ENCODE assay signal across 15 cellular contexts in genomic region chr22:46750530-46750800, GRCh38. TPM values are rescaled to one million over a fixed set of nuclear protein-coding genes. Genes with fewer than 3 reads are reported as not detected.
A peak's percentile ranks its signal among the peaks of the same experiment; 100 is the strongest.
DNase-seq lines count a peak whose midpoint lies in the region; ATAC-seq, FAIRE-seq and TF ChIP-seq lines count a peak whose summit lies in the region.
"Had no signal": no experiment of that assay in that cellular context is flagged by ENCODE, and none has a peak within 500 bp of the region (broad histone marks: within the 10 kb centered on the region; RNA-seq: fewer than 3 reads in every experiment).

No MANE protein-coding gene starts in this region.

- peak; percentile 32 for DNase-seq in Right ventricle myocardium inferior (ENCODE audit: missing footprints)
- no peak for DNase-seq in Right ventricle myocardium superior
- no peak for DNase-seq in GM12878 (ENCODE audit: low read depth, low spot score)
- DNase-seq in myocyte (ENCODE audit: low read depth), result peak; percentile 27
- no peak for DNase-seq in type B pancreatic cell (ENCODE audit: extremely low spot score, unreplicated experiment)
- no peak for DNase-seq in caudate nucleus (lab: John Stamatoyannopoulos, UW)
- no peak for DNase-seq in DMS 273 (lab: John Stamatoyannopoulos, UW; ENCODE audit: unreplicated experiment)
- DNase-seq in aorta, result no peak
- DNase-seq: activated CD8-positive, alpha-beta memory T cell treated with anti-CD3 and anti-CD28 coated beads, Interleukin-2, amount 50 U/mL, for 48 hours; DMS79; effector CD8-positive, alpha-beta T cell; Karpas-422; NCI-H187 had no signal

- no peak for FAIRE-seq in GM12878 (lab: Jason Lieb, UNC)
- FAIRE-seq: urothelium cell line had no signal

- no peak for TF ChIP-seq POLR2A in GM12878 (IDR thresholded peaks at IDR 0.05; ENCODE audit: low read depth, low read length)

- H3K27me3 Mint-ChIP-seq in type B pancreatic cell, result peaks cover 20% of the 10 kb centered on the region

- no peak overlapping the region for H3K4me2 ChIP-seq in GM12878 (ENCODE audit: control insufficient read depth, insufficient read depth)

- TF ChIP-seq CTCF in GM12878 (IDR thresholded peaks at IDR 0.05 in 2 of 3, conservative IDR thresholded peaks at IDR 0.05 in 1 of 3; ENCODE audit: control insufficient read depth in 2 of 3, extremely low read depth in 1 of 3, insufficient read depth in 1 of 3, low read depth in 3 of 3, low read length in 3 of 3), result no peak
- no peak for TF ChIP-seq CTCF in type B pancreatic cell (conservative IDR thresholded peaks at IDR 0.05)

- H3K4me1 ChIP-seq in GM12878 (ENCODE audit: control insufficient read depth, insufficient read depth, low read length) (peaks cover 13% of the 10 kb centered on the region), aorta (ENCODE audit: control insufficient read depth in 1 of 2, insufficient read depth in 2 of 2, low read length in 2 of 2) (peaks cover 0 to 3% of the 10 kb centered on the region in 2 donors)

- no peaks in the 10 kb centered on the region for H3K9me3 Mint-ChIP-seq in type B pancreatic cell

- SMC1A ChIA-PET in GM12878 (lab: Charles Lee; ENCODE audit: uncharacterized antibody, unreplicated experiment), result interaction anchor here (1.2 to 1.5 kb wide), 2 partner anchors 52 to 187 kb away, joined by 3 read pairs; no protein-coding TSS in a partner anchor

- TF ChIP-seq RAD21 in GM12878 (IDR thresholded peaks at IDR 0.05; ENCODE audit: insufficient read depth, low read depth, low read length), result no peak

- peak overlapping the region; percentile 31 for H3K27ac Mint-ChIP-seq in type B pancreatic cell

- H3K27ac ChIP-seq in GM12878 (ENCODE audit: control insufficient read depth, insufficient read depth) (no peak overlapping the region), caudate nucleus (ENCODE audit: low read depth, low read length) (no peak overlapping the region), aorta (ENCODE audit: low read depth in 1 of 2, low read length in 2 of 2) (no peak overlapping the region)
- H3K27ac ChIP-seq: ascending aorta had no signal

- H3K36me3 Mint-ChIP-seq in type B pancreatic cell, result no peaks in the 10 kb centered on the region

- H3K4me3 ChIP-seq in GM12878 (no peak overlapping the region), aorta (ENCODE audit: low read length in 2 of 2) (no peak overlapping the region)
- H3K4me3 ChIP-seq: ascending aorta had no signal

- no peaks in the 10 kb centered on the region for H3K36me3 ChIP-seq in GM12878 (ENCODE audit: control insufficient read depth in 2 of 2, insufficient read depth in 2 of 2, low read length in 1 of 2)
- H3K36me3 ChIP-seq in aorta (ENCODE audit: control insufficient read depth in 1 of 2, insufficient read depth in 2 of 2, low read length in 1 of 2), result no peaks in the 10 kb centered on the region
- H3K36me3 ChIP-seq: ascending aorta had no signal

- WGBS in GM12878 (ENCODE audit: insufficient coverage, insufficient replicate concordance, low lambda C conversion rate, missing lambda C conversion rate), result 47% methylated on average over 5 of the region's 5 CpGs
- WGBS in aorta, 2 donors, result 85 to 88% methylated on average over 5 of the region's 5 CpGs

- no peaks in the 10 kb centered on the region for H4K20me1 ChIP-seq in GM12878 (ENCODE audit: control insufficient read depth, insufficient read depth)

- in situ Hi-C loops in GM12878 (cut with MboI), result loop anchor here (10.0 to 25.0 kb wide), 2 partner anchors 1337 to 1744 kb away; no protein-coding TSS in a partner anchor

- no peaks in the 10 kb centered on the region; the same call in 2 of the 3 replicates for H3K9me3 ChIP-seq in GM12878 (replicated peaks; ENCODE audit: control insufficient read depth, insufficient read depth, low read length)
- no peaks in the 10 kb centered on the region for H3K9me3 ChIP-seq in aorta (ENCODE audit: control insufficient read depth, low read length)
- H3K9me3 ChIP-seq: ascending aorta had no signal

- no TSS peak for BruUV-seq in GM12878 (replicated peaks; lab: Mats Ljungman, UMichigan)

- intact Hi-C loops in Right ventricle myocardium inferior (cut with DNase I) (no loop called here), Right ventricle myocardium superior (cut with DNase I) (no loop called here), GM12878 (cut with micrococcal nuclease; ENCODE audit: unreplicated experiment) (no loop called here), aorta (cut with DNase I) (no loop called here)

- ATAC-seq in Right ventricle myocardium inferior, result no peak
- ATAC-seq in Right ventricle myocardium superior (ENCODE audit: poor library complexity), result no peak
- ATAC-seq in GM12878, result peak; percentile 11; the same call in 1 of the 3 replicates
- no peak for ATAC-seq in aorta (ENCODE audit: low FRiP score)

- RAD21 ChIA-PET in GM12878 (lab: Charles Lee; ENCODE audit: unreplicated experiment), result interaction anchor here (1.0 to 1.2 kb wide), 2 partner anchors 54 to 186 kb away, joined by 3 to 5 read pairs; no protein-coding TSS in a partner anchor

- peaks cover 4% of the 10 kb centered on the region for H3K4me1 Mint-ChIP-seq in type B pancreatic cell (ENCODE audit: unreplicated experiment)

- H3K79me2 ChIP-seq in GM12878 (ENCODE audit: control insufficient read depth, insufficient read depth, low read length), result no peaks in the 10 kb centered on the region

- no peak overlapping the region for H3K4me3 Mint-ChIP-seq in type B pancreatic cell

- H2AFZ ChIP-seq in GM12878 (ENCODE audit: control insufficient read depth, low read depth, low read length), result no peak overlapping the region

- no peaks in the 10 kb centered on the region for H3K27me3 ChIP-seq in GM12878 (replicated peaks in 1 of 2; ENCODE audit: control insufficient read depth in 2 of 2, insufficient read depth in 2 of 2, low read length in 1 of 2)
- H3K27me3 ChIP-seq in aorta (ENCODE audit: control insufficient read depth in 1 of 2, insufficient read depth in 2 of 2, low read length in 1 of 2), result no peaks in the 10 kb centered on the region
- H3K27me3 ChIP-seq: ascending aorta had no signal

- no peak overlapping the region for H3K9ac ChIP-seq in GM12878 (ENCODE audit: control insufficient read depth, insufficient read depth, low read length)

- POLR2A ChIA-PET in GM12878 (lab: Charles Lee), result interaction anchor here (0.5 kb wide), 1 partner anchor 1451 kb away, joined by 3 read pairs; no protein-coding TSS in a partner anchor

- CTCF ChIA-PET in GM12878 (lab: Yijun Ruan, JAX), result interaction anchor here (1.1 to 2.3 kb wide), 4 partner anchors 8 to 53 kb away, joined by 3 to 11 read pairs (median 6); no protein-coding TSS in a partner anchor

- TF ChIP-seq EP300 in GM12878 (IDR thresholded peaks at IDR 0.05; ENCODE audit: borderline replicate concordance in 1 of 2, control insufficient read depth in 1 of 2, low read depth in 2 of 2, low read length in 2 of 2), result no peak

TF ChIP-seq in GM12878, 131 proteins besides CTCF, POLR2A, EP300 and RAD21 (continues in another document):
- TF ChIP-seq TCF3 (IDR thresholded peaks at IDR 0.05; ENCODE audit: borderline replicate concordance, insufficient read depth, low read depth, low read length), result no peak
- TF ChIP-seq NR2F1 (conservative IDR thresholded peaks at IDR 0.05), result no peak
- no peak for TF ChIP-seq PML (IDR thresholded peaks at IDR 0.05; ENCODE audit: low read length)
- TF ChIP-seq SIN3A (IDR thresholded peaks at IDR 0.05; ENCODE audit: low read depth, low read length), result no peak

RNA-seq across cellular contexts. Expression of gene TBC1D22A, which starts 12.0 kb away (rescaled TPM):
- 14.6 TPM for total RNA-seq in Right ventricle myocardium inferior
- 14.0 TPM for total RNA-seq in Right ventricle myocardium superior
- 103 and 120 TPM in 2 replicates for total RNA-seq in GM12878 (2013; cell fraction: nucleolus; rRNA removed)
- total RNA-seq in GM12878 (2014; rRNA removed), result 25.2 and 27.7 TPM in 2 replicates
- 9.8 and 9.9 TPM in 2 replicates for total RNA-seq in GM12878 (2014; rRNA removed; fragmentation: Illumina TruSeq; extraction: Trizol)
- 44.7 and 45.5 TPM in 2 replicates for total RNA-seq in GM12878 (2021)
- 16.4 TPM for polyA plus RNA-seq in GM12878 (2011; ENCODE audit: low read depth)
- 30.9 and 41.8 TPM in 2 replicates for polyA plus RNA-seq in GM12878 (2011; rRNA removed)
- polyA plus RNA-seq in GM12878 (2011; cell fraction: cytosol; rRNA removed), result 45.0 and 49.5 TPM in 2 replicates
- polyA plus RNA-seq in GM12878 (2011; cell fraction: nucleus; rRNA removed), result 43.1 and 44.1 TPM in 2 replicates
- polyA plus RNA-seq in GM12878 (2012), result 44.7 and 50.1 TPM in 2 replicates
- polyA plus RNA-seq in GM12878 (2014; fragmentation: Illumina TruSeq; extraction: Trizol), result 18.6 and 24.1 TPM in 2 replicates
- polyA plus RNA-seq in GM12878 (2014; fragmentation: Nextera tagmentation; extraction: Ambion mirVana), result 1 to 10 TPM in 1 of 2 experiments, under 1 TPM in 1; 0.63 to 2.6 TPM
- 30.9 and 35.2 TPM in 2 replicates for polyA plus RNA-seq in GM12878 (2014; rRNA removed)
- 10 to 100 TPM; 27.0 to 32.9 TPM for polyA plus RNA-seq in GM12878 (2016; fragmentation: Nextera tagmentation; extraction: Ambion mirVana)
- polyA minus RNA-seq in GM12878 (2011; rRNA and poly(A)+ RNA removed), result 39.3 and 47.8 TPM in 2 replicates
- 18.0 and 23.3 TPM in 2 replicates for polyA minus RNA-seq in GM12878 (2011; cell fraction: cytosol; rRNA and poly(A)+ RNA removed)
- polyA minus RNA-seq in GM12878 (2011; cell fraction: nucleus; rRNA and poly(A)+ RNA removed), result 34.8 and 46.1 TPM in 2 replicates
- total RNA-seq in myocyte, result 15.9 and 21.8 TPM in 2 replicates
- polyA plus RNA-seq in myocyte (2012), result 27.4 TPM
- 16.2 and 24.6 TPM in 2 replicates for total RNA-seq in type B pancreatic cell (ENCODE audit: low replicate concordance)
- 10 to 100 TPM; 21.1 to 37.1 TPM for total RNA-seq in aorta
- polyA plus RNA-seq in aorta, result 10 to 100 TPM; 10.8 to 14.7 TPM

RNA-seq across cellular contexts. Expression of gene CERK, which starts 12.4 kb away (rescaled TPM):
- total RNA-seq in Right ventricle myocardium inferior (71.6 TPM), Right ventricle myocardium superior (69.0 TPM), GM12878 (2014; rRNA removed) (40.3 and 40.6 TPM in 2 replicates), GM12878 (2014; rRNA removed; fragmentation: Illumina TruSeq; extraction: Trizol) (30.8 and 32.6 TPM in 2 replicates), GM12878 (2021) (41.1 and 42.0 TPM in 2 replicates), myocyte (32.9 and 34.9 TPM in 2 replicates), type B pancreatic cell (ENCODE audit: low replicate concordance) (43.3 and 67.5 TPM in 2 replicates), aorta (10 to 100 TPM; 33.8 to 38.1 TPM)
- 35.5 and 35.9 TPM in 2 replicates for total RNA-seq in GM12878 (2013; cell fraction: nucleolus; rRNA removed)
- 11.5 TPM for polyA plus RNA-seq in GM12878 (2011; ENCODE audit: low read depth)
- polyA plus RNA-seq in GM12878 (2011; rRNA removed) (25.3 and 27.8 TPM in 2 replicates), GM12878 (2014; fragmentation: Illumina TruSeq; extraction: Trizol) (15.3 and 26.8 TPM in 2 replicates), GM12878 (2014; fragmentation: Nextera tagmentation; extraction: Ambion mirVana) (1 to 10 TPM; 4.0 to 5.8 TPM), GM12878 (2014; rRNA removed) (39.8 and 46.9 TPM in 2 replicates), GM12878 (2016; fragmentation: Nextera tagmentation; extraction: Ambion mirVana) (10 to 100 TPM; 26.9 to 35.6 TPM), aorta (10 to 100 TPM; 20.6 to 41.6 TPM)
- polyA plus RNA-seq in GM12878 (2011; cell fraction: cytosol; rRNA removed), result 28.7 and 34.2 TPM in 2 replicates
- polyA plus RNA-seq in GM12878 (2011; cell fraction: nucleus; rRNA removed), result 14.9 and 21.7 TPM in 2 replicates
- 18.6 and 19.3 TPM in 2 replicates for polyA plus RNA-seq in GM12878 (2012)
- 37.7 and 40.8 TPM in 2 replicates for polyA minus RNA-seq in GM12878 (2011; rRNA and poly(A)+ RNA removed)
- 13.1 and 15.7 TPM in 2 replicates for polyA minus RNA-seq in GM12878 (2011; cell fraction: cytosol; rRNA and poly(A)+ RNA removed)
- 10.8 and 24.0 TPM in 2 replicates for polyA minus RNA-seq in GM12878 (2011; cell fraction: nucleus; rRNA and poly(A)+ RNA removed)
- polyA plus RNA-seq in myocyte (2012), result 27.5 TPM

Comparison
In these comparisons a context has a peak if more than half of its experiments do, and no peak if none do; other contexts are left out.
1. DNase-seq: peak in Right ventricle myocardium inferior (single experiment) and myocyte (single experiment); none in Right ventricle myocardium superior (single experiment), GM12878 (single experiment), type B pancreatic cell (single experiment), caudate nucleus (0 of 61), DMS 273 (single experiment) and aorta (0 of 2).